Comparison of ENCODE assay signal across 13 cellular contexts in the genomic region with DNA sequence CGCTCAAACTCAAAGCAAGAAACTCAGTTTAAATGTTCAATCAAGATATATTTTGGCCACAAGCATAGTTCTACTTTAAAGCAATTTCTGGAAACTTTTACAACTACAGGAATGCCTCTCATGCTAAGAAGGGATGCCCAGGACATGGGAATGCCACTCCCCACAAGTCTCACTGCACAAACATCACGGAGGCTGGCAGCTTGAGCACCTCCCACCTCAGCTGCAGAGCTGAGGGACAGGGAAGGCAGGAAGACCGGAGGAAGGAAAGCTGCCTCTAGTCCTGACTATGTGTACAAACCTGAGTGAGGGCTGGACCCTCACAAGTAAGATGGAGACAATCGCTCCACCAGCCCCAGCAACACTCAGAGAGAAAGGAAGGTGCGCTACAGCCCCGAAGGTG.
"Had no signal": no experiment of that assay in that cellular context is flagged by ENCODE, and none has a peak within 500 bp of the region (broad histone marks: within the 10 kb centered on the region; RNA-seq: fewer than 3 reads in every experiment).

No MANE protein-coding gene starts in this region.

- H3K27me3 Mint-ChIP-seq: type B pancreatic cell had no signal

- H3K9me3 Mint-ChIP-seq: type B pancreatic cell had no signal

- H3K4me3 ChIP-seq: colonic mucosa, gastrocnemius medialis, left ventricle myocardium inferior, suprapubic skin had no signal

- H3K36me3 ChIP-seq: colonic mucosa had no signal

- H3K27me3 ChIP-seq: colonic mucosa, gastrocnemius medialis, suprapubic skin had no signal

- H3K4me3 Mint-ChIP-seq: activated CD8-positive, alpha-beta T cell treated with anti-CD3 and anti-CD28 coated beads, Interleukin-2, amount 10 ng/mL, durations not matched to agents 7 days and 5 days; type B pancreatic cell had no signal

- H3K9me3 ChIP-seq: colonic mucosa, gastrocnemius medialis, left ventricle myocardium inferior, suprapubic skin had no signal

- DNase-seq: activated CD8-positive, alpha-beta memory T cell treated with anti-CD3 and anti-CD28 coated beads, Interleukin-2, amount 50 U/mL, for 48 hours; activated CD8-positive, alpha-beta T cell treated with anti-CD3 and anti-CD28 coated beads, Interleukin-2, amount 10 ng/mL, durations not matched to agents 7 days and 5 days; activated naive CD4-positive, alpha-beta T cell treated with Interleukin-2 at 50 U/mL for 16 hours; colonic mucosa; effector CD4-positive, alpha-beta T cell; gastrocnemius medialis; left ventricle myocardium inferior; occipital lobe; stimulated activated CD4-positive, alpha-beta T cell treated with anti-CD3 and anti-CD28 coated beads, Interleukin-2, amount 100 ng/mL, for 48 hours; stimulated activated naive CD8-positive, alpha-beta T cell treated with anti-CD3 and anti-CD28 coated beads, Interleukin-15, Interleukin-2, amounts not matched to agents 100 U/mL and 50 U/mL, for 24 hours had no signal

- ATAC-seq: activated CD8-positive, alpha-beta T cell treated with anti-CD3 and anti-CD28 coated beads, Interleukin-2, amount 10 ng/mL, durations not matched to agents 7 days and 5 days; gastrocnemius medialis; stimulated activated naive CD8-positive, alpha-beta T cell treated with anti-CD3 and anti-CD28 coated beads, Interleukin-15, Interleukin-2, amounts not matched to agents 100 U/mL and 50 U/mL, for 24 hours had no signal

- FAIRE-seq: keratinocyte had no signal

- H3K27ac Mint-ChIP-seq: activated CD8-positive, alpha-beta T cell treated with anti-CD3 and anti-CD28 coated beads, Interleukin-2, amount 10 ng/mL, durations not matched to agents 7 days and 5 days; type B pancreatic cell had no signal

- H3K27ac ChIP-seq: colonic mucosa, gastrocnemius medialis, left ventricle myocardium inferior, suprapubic skin had no signal
